Comparison of ENCODE assay signal across 9 cellular contexts in genomic region chr19:13396256-13397080, GRCh38.
A peak's percentile ranks its signal among the peaks of the same experiment; 100 is the strongest.
DNase-seq lines count a peak whose midpoint lies in the region; ATAC-seq and TF ChIP-seq lines count a peak whose summit lies in the region.
"Had no signal": no experiment of that assay in that cellular context is flagged by ENCODE, and none has a peak within 500 bp of the region (broad histone marks: within the 10 kb centered on the region; RNA-seq: fewer than 3 reads in every experiment).

No MANE protein-coding gene starts in this region.

- TF ChIP-seq CTCF in GM23338 (conservative IDR thresholded peaks at IDR 0.05; ENCODE audit: low read depth in 2 of 2): 0 out of 4 replicates have a peak, but pooled peaks of 1 of the 2 experiments have one; percentile 18
- no peak for TF ChIP-seq CTCF in fibroblast of lung (conservative IDR thresholded peaks at IDR 0.05 in 1 of 2, IDR thresholded peaks at IDR 0.05 in 1 of 2; ENCODE audit: low read depth in 1 of 2, low read length in 2 of 2)
- no peak for TF ChIP-seq CTCF in omental fat pad (IDR thresholded peaks at IDR 0.05)
- TF ChIP-seq CTCF in suprapubic skin (IDR thresholded peaks at IDR 0.05): no peak

- TF ChIP-seq EP300 in suprapubic skin (IDR thresholded peaks at IDR 0.05): no peak

- H3K4me1 ChIP-seq in GM23338 (ENCODE audit: insufficient read depth): peaks cover 9% of the 10 kb centered on the region; the same call in 1 of the 2 replicates
- H3K4me1 ChIP-seq in fibroblast of lung (ENCODE audit: control insufficient read depth, extremely low read depth, insufficient read depth, low read length): peaks cover 19% of the 10 kb centered on the region
- H3K4me1 ChIP-seq in suprapubic skin: peaks cover 4% of the 10 kb centered on the region
- H3K4me1 ChIP-seq: uterus had no signal

- H4K20me1 ChIP-seq in GM23338 (replicated peaks; ENCODE audit: insufficient read depth) (no peaks in the 10 kb centered on the region), fibroblast of lung (ENCODE audit: control insufficient read depth, extremely low read depth, insufficient read depth, low read length) (no peaks in the 10 kb centered on the region)

- H3K27me3 ChIP-seq in GM23338 (ENCODE audit: insufficient read depth): no peaks in the 10 kb centered on the region
- H3K27me3 ChIP-seq in fibroblast of lung (ENCODE audit: control insufficient read depth, insufficient read depth, low read length): no peaks in the 10 kb centered on the region
- H3K27me3 ChIP-seq in suprapubic skin: peaks cover 42% of the 10 kb centered on the region
- H3K27me3 ChIP-seq: uterus had no signal

- H3K27ac ChIP-seq in GM23338 (ENCODE audit: low read depth): no peak overlapping the region
- no peak overlapping the region for H3K27ac ChIP-seq in fibroblast of lung (ENCODE audit: insufficient read depth, low read length)
- H3K27ac ChIP-seq in suprapubic skin: no peak overlapping the region
- H3K27ac ChIP-seq: uterus had no signal

- H3K9me3 ChIP-seq in fibroblast of lung (ENCODE audit: control insufficient read depth, insufficient read depth, low read depth, low read length): no peaks in the 10 kb centered on the region
- H3K9me3 ChIP-seq in suprapubic skin: no peaks in the 10 kb centered on the region
- H3K9me3 ChIP-seq: uterus had no signal

- no peaks in the 10 kb centered on the region for H3F3A ChIP-seq in GM23338 (replicated peaks; ENCODE audit: low read depth)

- H3K79me2 ChIP-seq in GM23338 (replicated peaks; ENCODE audit: insufficient read depth) (no peaks in the 10 kb centered on the region), fibroblast of lung (ENCODE audit: control insufficient read depth, insufficient read depth, low read length) (no peaks in the 10 kb centered on the region)

- no peak overlapping the region for H2AFZ ChIP-seq in GM23338
- peak overlapping the region; percentile 54 for H2AFZ ChIP-seq in fibroblast of lung (ENCODE audit: low read length)

- H3K4me2 ChIP-seq in GM23338: peak overlapping the region; percentile 44; the same call in 1 of the 2 replicates
- H3K4me2 ChIP-seq in fibroblast of lung (ENCODE audit: extremely low read depth, insufficient read depth, low read length): peak overlapping the region; percentile 23

- peaks cover 7% of the 10 kb centered on the region for H3K27me3 Mint-ChIP-seq in GM23338 (ENCODE audit: insufficient read depth, low read depth, poor library complexity)

- peak overlapping the region; percentile 29; the same call in 1 of the 3 replicates for H3K4me3 Mint-ChIP-seq in GM23338

- peaks cover 21% of the 10 kb centered on the region for H3K4me1 Mint-ChIP-seq in GM23338

- DNase-seq in GM23338 (ENCODE audit: low spot score): peak; percentile 97
- DNase-seq in NOMO-1 (lab: John Stamatoyannopoulos, UW; ENCODE audit: unreplicated experiment in 2 of 2): peak; percentile 58 to 71
- peak; percentile 63 to 85 for DNase-seq in fibroblast of lung (ENCODE audit: low read depth in 2 of 2)
- peak; percentile 38 for DNase-seq in omental fat pad (ENCODE audit: low spot score)
- DNase-seq in suprapubic skin (ENCODE audit: low spot score in 2 of 2): no peak
- DNase-seq in activated naive CD4-positive, alpha-beta T cell treated with anti-CD3 and anti-CD28 coated beads, Interleukin-2, amount 50 U/mL, for 16 hours: no peak
- DNase-seq in activated CD4-positive, alpha-beta T cell treated with anti-CD3 and anti-CD28 coated beads for 4 hours: no peak

- H3K36me3 ChIP-seq in GM23338 (ENCODE audit: insufficient read depth) (no peaks in the 10 kb centered on the region), fibroblast of lung (ENCODE audit: control insufficient read depth, insufficient read depth, low read length) (no peaks in the 10 kb centered on the region), suprapubic skin (no peaks in the 10 kb centered on the region)
- H3K36me3 ChIP-seq: uterus had no signal

- 23% methylated on average over 18 of the region's 18 CpGs for WGBS in suprapubic skin

- H3K9me3 Mint-ChIP-seq in GM23338: no peaks in the 10 kb centered on the region; the same call in 2 of the 3 replicates

- peak; percentile 98 for ATAC-seq in GM23338
- peak; percentile 82 for ATAC-seq in omental fat pad (ENCODE audit: low FRiP score)
- no peak for ATAC-seq in HG03025 (IDR thresholded peaks at IDR 0.05; ENCODE audit: low FRiP score, unreplicated experiment)

- no peak for TF ChIP-seq POLR2A in suprapubic skin (IDR thresholded peaks at IDR 0.05)

- no peaks in the 10 kb centered on the region for H3K36me3 Mint-ChIP-seq in GM23338 (ENCODE audit: low read depth)

- peaks cover 5% of the 10 kb centered on the region for H3K9me2 ChIP-seq in GM23338 (ENCODE audit: insufficient read depth)

- H3K4me3 ChIP-seq in GM23338 (no peak overlapping the region), fibroblast of lung (replicated peaks in 1 of 4; ENCODE audit: control extremely low read depth in 1 of 4, insufficient read depth in 1 of 4, low read depth in 3 of 4, low read length in 4 of 4) (peak overlapping the region in 2 of 4 experiments; percentile 12 to 41), suprapubic skin (no peak overlapping the region)
- H3K4me3 ChIP-seq: uterus had no signal

- no peak overlapping the region for H3K27ac Mint-ChIP-seq in GM23338

- H3K9ac ChIP-seq in fibroblast of lung (ENCODE audit: insufficient read depth, low read length): no peak overlapping the region

TF ChIP-seq in GM23338, 12 proteins besides CTCF, POLR2A, EP300 and RAD21 (continues in another document):
- peak; percentile 92 for TF ChIP-seq ETS1 (IDR thresholded peaks at IDR 0.05)
- TF ChIP-seq, protein P1, sequence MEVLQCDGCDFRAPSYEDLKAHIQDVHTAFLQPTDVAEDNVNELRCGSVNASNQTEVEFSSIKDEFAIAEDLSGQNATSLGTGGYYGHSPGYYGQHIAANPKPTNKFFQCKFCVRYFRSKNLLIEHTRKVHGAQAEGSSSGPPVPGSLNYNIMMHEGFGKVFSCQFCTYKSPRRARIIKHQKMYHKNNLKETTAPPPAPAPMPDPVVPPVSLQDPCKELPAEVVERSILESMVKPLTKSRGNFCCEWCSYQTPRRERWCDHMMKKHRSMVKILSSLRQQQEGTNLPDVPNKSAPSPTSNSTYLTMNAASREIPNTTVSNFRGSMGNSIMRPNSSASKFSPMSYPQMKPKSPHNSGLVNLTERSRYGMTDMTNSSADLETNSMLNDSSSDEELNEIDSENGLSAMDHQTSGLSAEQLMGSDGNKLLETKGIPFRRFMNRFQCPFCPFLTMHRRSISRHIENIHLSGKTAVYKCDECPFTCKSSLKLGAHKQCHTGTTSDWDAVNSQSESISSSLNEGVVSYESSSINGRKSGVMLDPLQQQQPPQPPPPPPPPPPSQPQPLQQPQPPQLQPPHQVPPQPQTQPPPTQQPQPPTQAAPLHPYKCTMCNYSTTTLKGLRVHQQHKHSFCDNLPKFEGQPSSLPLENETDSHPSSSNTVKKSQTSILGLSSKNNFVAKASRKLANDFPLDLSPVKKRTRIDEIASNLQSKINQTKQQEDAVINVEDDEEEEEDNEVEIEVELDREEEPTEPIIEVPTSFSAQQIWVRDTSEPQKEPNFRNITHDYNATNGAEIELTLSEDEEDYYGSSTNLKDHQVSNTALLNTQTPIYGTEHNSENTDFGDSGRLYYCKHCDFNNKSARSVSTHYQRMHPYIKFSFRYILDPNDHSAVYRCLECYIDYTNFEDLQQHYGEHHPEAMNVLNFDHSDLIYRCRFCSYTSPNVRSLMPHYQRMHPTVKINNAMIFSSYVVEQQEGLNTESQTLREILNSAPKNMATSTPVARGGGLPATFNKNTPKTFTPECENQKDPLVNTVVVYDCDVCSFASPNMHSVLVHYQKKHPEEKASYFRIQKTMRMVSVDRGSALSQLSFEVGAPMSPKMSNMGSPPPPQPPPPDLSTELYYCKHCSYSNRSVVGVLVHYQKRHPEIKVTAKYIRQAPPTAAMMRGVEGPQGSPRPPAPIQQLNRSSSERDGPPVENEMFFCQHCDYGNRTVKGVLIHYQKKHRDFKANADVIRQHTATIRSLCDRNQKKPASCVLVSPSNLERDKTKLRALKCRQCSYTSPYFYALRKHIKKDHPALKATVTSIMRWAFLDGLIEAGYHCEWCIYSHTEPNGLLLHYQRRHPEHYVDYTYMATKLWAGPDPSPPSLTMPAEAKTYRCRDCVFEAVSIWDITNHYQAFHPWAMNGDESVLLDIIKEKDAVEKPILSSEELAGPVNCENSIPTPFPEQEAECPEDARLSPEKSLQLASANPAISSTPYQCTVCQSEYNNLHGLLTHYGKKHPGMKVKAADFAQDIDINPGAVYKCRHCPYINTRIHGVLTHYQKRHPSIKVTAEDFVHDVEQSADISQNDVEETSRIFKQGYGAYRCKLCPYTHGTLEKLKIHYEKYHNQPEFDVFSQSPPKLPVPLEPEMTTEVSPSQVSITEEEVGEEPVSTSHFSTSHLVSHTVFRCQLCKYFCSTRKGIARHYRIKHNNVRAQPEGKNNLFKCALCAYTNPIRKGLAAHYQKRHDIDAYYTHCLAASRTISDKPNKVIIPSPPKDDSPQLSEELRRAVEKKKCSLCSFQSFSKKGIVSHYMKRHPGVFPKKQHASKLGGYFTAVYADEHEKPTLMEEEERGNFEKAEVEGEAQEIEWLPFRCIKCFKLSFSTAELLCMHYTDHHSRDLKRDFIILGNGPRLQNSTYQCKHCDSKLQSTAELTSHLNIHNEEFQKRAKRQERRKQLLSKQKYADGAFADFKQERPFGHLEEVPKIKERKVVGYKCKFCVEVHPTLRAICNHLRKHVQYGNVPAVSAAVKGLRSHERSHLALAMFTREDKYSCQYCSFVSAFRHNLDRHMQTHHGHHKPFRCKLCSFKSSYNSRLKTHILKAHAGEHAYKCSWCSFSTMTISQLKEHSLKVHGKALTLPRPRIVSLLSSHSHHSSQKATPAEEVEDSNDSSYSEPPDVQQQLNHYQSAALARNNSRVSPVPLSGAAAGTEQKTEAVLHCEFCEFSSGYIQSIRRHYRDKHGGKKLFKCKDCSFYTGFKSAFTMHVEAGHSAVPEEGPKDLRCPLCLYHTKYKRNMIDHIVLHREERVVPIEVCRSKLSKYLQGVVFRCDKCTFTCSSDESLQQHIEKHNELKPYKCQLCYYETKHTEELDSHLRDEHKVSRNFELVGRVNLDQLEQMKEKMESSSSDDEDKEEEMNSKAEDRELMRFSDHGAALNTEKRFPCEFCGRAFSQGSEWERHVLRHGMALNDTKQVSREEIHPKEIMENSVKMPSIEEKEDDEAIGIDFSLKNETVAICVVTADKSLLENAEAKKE (CRISPR knock-in tag; IDR thresholded peaks at IDR 0.05): no peak

Comparison
In these comparisons a context has a peak if more than half of its experiments do, and no peak if none do; other contexts are left out.
1. DNase-seq: peak in GM23338 (single experiment), NOMO-1 (2 of 2), fibroblast of lung (2 of 2) and omental fat pad (single experiment); none in suprapubic skin (0 of 2), activated naive CD4-positive, alpha-beta T cell treated with anti-CD3 and anti-CD28 coated beads, Interleukin-2, amount 50 U/mL, for 16 hours (single experiment) and activated CD4-positive, alpha-beta T cell treated with anti-CD3 and anti-CD28 coated beads for 4 hours (0 of 2).